ENCODE assay signal across 1 cellular context in the genomic region with DNA sequence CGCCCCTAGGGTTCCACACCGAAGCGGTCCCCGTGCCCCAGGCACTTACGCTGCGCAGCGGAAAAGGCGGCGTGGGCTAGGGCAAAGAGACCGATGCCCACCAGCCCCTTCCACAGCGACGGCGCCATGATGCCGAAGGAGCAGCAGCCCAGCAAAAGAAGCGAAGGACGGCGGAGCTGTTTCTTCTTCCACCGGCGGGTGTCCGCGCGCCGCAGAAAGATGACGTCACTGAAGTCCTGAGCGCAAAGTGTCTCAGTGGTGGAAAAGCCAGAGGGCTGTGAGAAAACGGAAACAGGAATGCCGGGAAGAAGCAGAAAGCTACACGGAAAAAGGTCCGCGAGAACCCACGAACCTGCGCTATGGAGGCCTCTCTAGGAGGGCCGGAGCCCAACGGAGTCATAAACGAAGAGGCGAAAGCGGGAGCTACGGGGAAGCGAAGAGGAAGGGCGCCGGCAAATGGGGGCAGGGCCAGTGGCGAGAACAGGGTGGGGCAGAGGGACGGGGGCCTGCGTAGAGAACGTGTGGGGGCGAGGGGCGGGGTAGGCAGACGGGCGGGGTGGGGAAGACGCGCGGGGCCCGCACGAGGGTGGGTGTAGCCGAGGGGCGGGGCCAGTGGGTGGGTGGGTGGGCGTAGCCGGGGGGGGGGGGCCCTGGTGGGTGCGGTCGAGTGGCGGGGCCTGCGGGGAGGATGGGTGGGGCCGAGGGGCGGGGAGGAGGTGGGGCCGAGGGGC.
TF ChIP-seq lines count a peak whose summit lies in the region.

A gene (minus strand): TSS at position 441 of the 731 bp plus-strand sequence. CDS start 313 bp downstream, at position 128.

TF ChIP-seq in HEK293, 187 proteins besides CTCF, POLR2A, EP300 and RAD21 (continued from another document and continues in another):
- TF ChIP-seq, protein P1, sequence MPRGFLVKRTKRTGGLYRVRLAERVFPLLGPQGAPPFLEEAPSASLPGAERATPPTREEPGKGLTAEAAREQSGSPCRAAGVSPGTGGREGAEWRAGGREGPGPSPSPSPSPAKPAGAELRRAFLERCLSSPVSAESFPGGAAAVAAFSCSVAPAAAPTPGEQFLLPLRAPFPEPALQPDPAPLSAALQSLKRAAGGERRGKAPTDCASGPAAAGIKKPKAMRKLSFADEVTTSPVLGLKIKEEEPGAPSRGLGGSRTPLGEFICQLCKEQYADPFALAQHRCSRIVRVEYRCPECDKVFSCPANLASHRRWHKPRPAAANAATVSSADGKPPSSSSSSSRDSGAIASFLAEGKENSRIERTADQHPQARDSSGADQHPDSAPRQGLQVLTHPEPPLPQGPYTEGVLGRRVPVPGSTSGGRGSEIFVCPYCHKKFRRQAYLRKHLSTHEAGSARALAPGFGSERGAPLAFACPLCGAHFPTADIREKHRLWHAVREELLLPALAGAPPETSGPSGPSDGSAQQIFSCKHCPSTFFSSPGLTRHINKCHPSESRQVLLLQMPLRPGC (tag by site-specific recombination; IDR thresholded peaks at IDR 0.05): peak; percentile 52; the same call in 1 of the 2 replicates
- no peak for TF ChIP-seq SCRT1 (tag by site-specific recombination; IDR thresholded peaks at IDR 0.05; ENCODE audit: borderline replicate concordance)
- 0 out of 2 replicates have a peak, but pooled peaks have one; percentile 62 for TF ChIP-seq ZNF24 (tag by site-specific recombination; IDR thresholded peaks at IDR 0.05)
- TF ChIP-seq ZNF530 (tag by site-specific recombination; IDR thresholded peaks at IDR 0.05; ENCODE audit: low read depth): no peak
- TF ChIP-seq, protein P2, sequence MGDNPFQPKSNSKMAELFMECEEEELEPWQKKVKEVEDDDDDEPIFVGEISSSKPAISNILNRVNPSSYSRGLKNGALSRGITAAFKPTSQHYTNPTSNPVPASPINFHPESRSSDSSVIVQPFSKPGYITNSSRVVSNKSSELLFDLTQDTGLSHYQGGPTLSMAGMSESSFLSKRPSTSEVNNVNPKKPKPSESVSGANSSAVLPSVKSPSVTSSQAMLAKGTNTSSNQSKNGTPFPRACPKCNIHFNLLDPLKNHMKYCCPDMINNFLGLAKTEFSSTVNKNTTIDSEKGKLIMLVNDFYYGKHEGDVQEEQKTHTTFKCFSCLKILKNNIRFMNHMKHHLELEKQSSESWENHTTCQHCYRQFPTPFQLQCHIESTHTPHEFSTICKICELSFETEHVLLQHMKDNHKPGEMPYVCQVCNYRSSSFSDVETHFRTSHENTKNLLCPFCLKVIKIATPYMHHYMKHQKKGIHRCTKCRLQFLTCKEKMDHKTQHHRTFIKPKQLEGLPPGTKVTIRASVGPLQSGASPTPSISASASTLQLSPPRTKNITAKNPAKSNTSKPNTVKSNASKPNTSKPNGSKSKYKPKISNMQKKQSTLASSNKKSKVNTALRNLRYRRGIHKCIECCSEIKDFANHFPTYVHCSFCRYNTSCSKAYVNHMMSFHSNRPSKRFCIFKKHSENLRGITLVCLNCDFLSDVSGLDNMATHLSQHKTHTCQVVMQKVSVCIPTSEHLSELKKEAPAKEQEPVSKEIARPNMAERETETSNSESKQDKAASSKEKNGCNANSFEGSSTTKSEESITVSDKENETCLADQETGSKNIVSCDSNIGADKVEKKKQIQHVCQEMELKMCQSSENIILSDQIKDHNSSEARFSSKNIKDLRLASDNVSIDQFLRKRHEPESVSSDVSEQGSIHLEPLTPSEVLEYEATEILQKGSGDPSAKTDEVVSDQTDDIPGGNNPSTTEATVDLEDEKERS (tag by site-specific recombination; IDR thresholded peaks at IDR 0.05): no peak
- TF ChIP-seq SCRT2 (tag by site-specific recombination; IDR thresholded peaks at IDR 0.05): no peak
- TF ChIP-seq ZFP69B (tag by site-specific recombination; IDR thresholded peaks at IDR 0.05): peak; percentile 58
- TF ChIP-seq ZBTB20 (tag by site-specific recombination; IDR thresholded peaks at IDR 0.05): peak; percentile 70; the same call in 1 of the 2 replicates
- no peak for TF ChIP-seq BCL11A (tag by site-specific recombination; IDR thresholded peaks at IDR 0.05; ENCODE audit: low read depth)
- peak; percentile 76; the same call in 1 of the 2 replicates for TF ChIP-seq ZFP37 (tag by site-specific recombination; IDR thresholded peaks at IDR 0.05)
- TF ChIP-seq ZNF302 (tag by site-specific recombination; IDR thresholded peaks at IDR 0.05; ENCODE audit: low read depth): no peak
- no peak for TF ChIP-seq ZNF521 (tag by site-specific recombination; IDR thresholded peaks at IDR 0.05)
- TF ChIP-seq GLI4 (tag by site-specific recombination; IDR thresholded peaks at IDR 0.05): no peak
- no peak for TF ChIP-seq ZNF623 (tag by site-specific recombination; IDR thresholded peaks at IDR 0.05)
- no peak for TF ChIP-seq ZNF555 (tag by site-specific recombination; conservative IDR thresholded peaks at IDR 0.05)
- TF ChIP-seq, protein P3, sequence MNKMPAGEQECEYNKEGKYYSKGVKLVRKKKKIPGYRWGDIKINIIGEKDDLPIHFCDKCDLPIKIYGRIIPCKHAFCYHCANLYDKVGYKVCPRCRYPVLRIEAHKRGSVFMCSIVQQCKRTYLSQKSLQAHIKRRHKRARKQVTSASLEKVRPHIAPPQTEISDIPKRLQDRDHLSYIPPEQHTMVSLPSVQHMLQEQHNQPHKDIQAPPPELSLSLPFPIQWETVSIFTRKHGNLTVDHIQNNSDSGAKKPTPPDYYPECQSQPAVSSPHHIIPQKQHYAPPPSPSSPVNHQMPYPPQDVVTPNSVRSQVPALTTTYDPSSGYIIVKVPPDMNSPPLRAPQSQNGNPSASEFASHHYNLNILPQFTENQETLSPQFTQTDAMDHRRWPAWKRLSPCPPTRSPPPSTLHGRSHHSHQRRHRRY (tag by site-specific recombination; IDR thresholded peaks at IDR 0.05): no peak
- TF ChIP-seq, protein P4, sequence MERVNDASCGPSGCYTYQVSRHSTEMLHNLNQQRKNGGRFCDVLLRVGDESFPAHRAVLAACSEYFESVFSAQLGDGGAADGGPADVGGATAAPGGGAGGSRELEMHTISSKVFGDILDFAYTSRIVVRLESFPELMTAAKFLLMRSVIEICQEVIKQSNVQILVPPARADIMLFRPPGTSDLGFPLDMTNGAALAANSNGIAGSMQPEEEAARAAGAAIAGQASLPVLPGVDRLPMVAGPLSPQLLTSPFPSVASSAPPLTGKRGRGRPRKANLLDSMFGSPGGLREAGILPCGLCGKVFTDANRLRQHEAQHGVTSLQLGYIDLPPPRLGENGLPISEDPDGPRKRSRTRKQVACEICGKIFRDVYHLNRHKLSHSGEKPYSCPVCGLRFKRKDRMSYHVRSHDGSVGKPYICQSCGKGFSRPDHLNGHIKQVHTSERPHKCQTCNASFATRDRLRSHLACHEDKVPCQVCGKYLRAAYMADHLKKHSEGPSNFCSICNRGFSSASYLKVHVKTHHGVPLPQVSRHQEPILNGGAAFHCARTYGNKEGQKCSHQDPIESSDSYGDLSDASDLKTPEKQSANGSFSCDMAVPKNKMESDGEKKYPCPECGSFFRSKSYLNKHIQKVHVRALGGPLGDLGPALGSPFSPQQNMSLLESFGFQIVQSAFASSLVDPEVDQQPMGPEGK (tag by site-specific recombination; IDR thresholded peaks at IDR 0.05): peak; percentile 81
- TF ChIP-seq ZNF266 (tag by site-specific recombination; IDR thresholded peaks at IDR 0.05; ENCODE audit: low read depth): no peak
- TF ChIP-seq ZNF10 (tag by site-specific recombination; IDR thresholded peaks at IDR 0.05): peak; percentile 8; the same call in 1 of the 2 replicates
- peak; percentile 91 for TF ChIP-seq KLF7 (tag by site-specific recombination; IDR thresholded peaks at IDR 0.05; ENCODE audit: borderline replicate concordance)
- TF ChIP-seq, protein P5, sequence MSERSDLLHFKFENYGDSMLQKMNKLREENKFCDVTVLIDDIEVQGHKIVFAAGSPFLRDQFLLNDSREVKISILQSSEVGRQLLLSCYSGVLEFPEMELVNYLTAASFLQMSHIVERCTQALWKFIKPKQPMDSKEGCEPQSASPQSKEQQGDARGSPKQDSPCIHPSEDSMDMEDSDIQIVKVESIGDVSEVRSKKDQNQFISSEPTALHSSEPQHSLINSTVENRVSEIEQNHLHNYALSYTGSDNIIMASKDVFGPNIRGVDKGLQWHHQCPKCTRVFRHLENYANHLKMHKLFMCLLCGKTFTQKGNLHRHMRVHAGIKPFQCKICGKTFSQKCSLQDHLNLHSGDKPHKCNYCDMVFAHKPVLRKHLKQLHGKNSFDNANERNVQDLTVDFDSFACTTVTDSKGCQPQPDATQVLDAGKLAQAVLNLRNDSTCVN (tag by site-specific recombination; optimal IDR thresholded peaks at IDR 0.05): peak; percentile 84
- TF ChIP-seq ZNF391 (tag by site-specific recombination; IDR thresholded peaks at IDR 0.05; ENCODE audit: borderline replicate concordance, low read depth): peak; percentile 41; the same call in 1 of the 2 replicates
- TF ChIP-seq ZNF433 (tag by site-specific recombination; IDR thresholded peaks at IDR 0.05; ENCODE audit: low read depth): no peak
- TF ChIP-seq ZNF510 (tag by site-specific recombination; IDR thresholded peaks at IDR 0.05; ENCODE audit: insufficient replicate concordance): no peak
- peak; percentile 99 for TF ChIP-seq ZBTB48 (tag by site-specific recombination; IDR thresholded peaks at IDR 0.05)
- TF ChIP-seq, protein P6, sequence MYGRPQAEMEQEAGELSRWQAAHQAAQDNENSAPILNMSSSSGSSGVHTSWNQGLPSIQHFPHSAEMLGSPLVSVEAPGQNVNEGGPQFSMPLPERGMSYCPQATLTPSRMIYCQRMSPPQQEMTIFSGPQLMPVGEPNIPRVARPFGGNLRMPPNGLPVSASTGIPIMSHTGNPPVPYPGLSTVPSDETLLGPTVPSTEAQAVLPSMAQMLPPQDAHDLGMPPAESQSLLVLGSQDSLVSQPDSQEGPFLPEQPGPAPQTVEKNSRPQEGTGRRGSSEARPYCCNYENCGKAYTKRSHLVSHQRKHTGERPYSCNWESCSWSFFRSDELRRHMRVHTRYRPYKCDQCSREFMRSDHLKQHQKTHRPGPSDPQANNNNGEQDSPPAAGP (tag by site-specific recombination; IDR thresholded peaks at IDR 0.05): peak; percentile 93
- no peak for TF ChIP-seq ZNF239 (tag by site-specific recombination; IDR thresholded peaks at IDR 0.05)
- TF ChIP-seq, protein P7, sequence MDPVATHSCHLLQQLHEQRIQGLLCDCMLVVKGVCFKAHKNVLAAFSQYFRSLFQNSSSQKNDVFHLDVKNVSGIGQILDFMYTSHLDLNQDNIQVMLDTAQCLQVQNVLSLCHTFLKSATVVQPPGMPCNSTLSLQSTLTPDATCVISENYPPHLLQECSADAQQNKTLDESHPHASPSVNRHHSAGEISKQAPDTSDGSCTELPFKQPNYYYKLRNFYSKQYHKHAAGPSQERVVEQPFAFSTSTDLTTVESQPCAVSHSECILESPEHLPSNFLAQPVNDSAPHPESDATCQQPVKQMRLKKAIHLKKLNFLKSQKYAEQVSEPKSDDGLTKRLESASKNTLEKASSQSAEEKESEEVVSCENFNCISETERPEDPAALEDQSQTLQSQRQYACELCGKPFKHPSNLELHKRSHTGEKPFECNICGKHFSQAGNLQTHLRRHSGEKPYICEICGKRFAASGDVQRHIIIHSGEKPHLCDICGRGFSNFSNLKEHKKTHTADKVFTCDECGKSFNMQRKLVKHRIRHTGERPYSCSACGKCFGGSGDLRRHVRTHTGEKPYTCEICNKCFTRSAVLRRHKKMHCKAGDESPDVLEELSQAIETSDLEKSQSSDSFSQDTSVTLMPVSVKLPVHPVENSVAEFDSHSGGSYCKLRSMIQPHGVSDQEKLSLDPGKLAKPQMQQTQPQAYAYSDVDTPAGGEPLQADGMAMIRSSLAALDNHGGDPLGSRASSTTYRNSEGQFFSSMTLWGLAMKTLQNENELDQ (tag by site-specific recombination; IDR thresholded peaks at IDR 0.05; ENCODE audit: low read depth): no peak
- no peak for TF ChIP-seq ZNF837 (tag by site-specific recombination; IDR thresholded peaks at IDR 0.05)
- TF ChIP-seq ZNF549 (tag by site-specific recombination; IDR thresholded peaks at IDR 0.05): no peak
- no peak for TF ChIP-seq ZNF785 (tag by site-specific recombination; IDR thresholded peaks at IDR 0.05)
- TF ChIP-seq ZNF747 (tag by site-specific recombination; IDR thresholded peaks at IDR 0.05): no peak
- no peak for TF ChIP-seq ZNF157 (tag by site-specific recombination; IDR thresholded peaks at IDR 0.05)
- TF ChIP-seq ZNF416 (tag by site-specific recombination; IDR thresholded peaks at IDR 0.05): no peak
- TF ChIP-seq ZNF341 (tag by site-specific recombination; IDR thresholded peaks at IDR 0.05; ENCODE audit: low read depth): peak; percentile 89
- no peak for TF ChIP-seq ZNF830 (tag by site-specific recombination; IDR thresholded peaks at IDR 0.05; ENCODE audit: low read depth)
- TF ChIP-seq ZNF629 (tag by site-specific recombination; IDR thresholded peaks at IDR 0.05): peak; percentile 95
- no peak for TF ChIP-seq ZNF48 (tag by site-specific recombination; IDR thresholded peaks at IDR 0.05)
- no peak; the same call in 1 of the 2 replicates for TF ChIP-seq ZNF561 (tag by site-specific recombination; IDR thresholded peaks at IDR 0.05; ENCODE audit: borderline replicate concordance)
- TF ChIP-seq, protein P8, sequence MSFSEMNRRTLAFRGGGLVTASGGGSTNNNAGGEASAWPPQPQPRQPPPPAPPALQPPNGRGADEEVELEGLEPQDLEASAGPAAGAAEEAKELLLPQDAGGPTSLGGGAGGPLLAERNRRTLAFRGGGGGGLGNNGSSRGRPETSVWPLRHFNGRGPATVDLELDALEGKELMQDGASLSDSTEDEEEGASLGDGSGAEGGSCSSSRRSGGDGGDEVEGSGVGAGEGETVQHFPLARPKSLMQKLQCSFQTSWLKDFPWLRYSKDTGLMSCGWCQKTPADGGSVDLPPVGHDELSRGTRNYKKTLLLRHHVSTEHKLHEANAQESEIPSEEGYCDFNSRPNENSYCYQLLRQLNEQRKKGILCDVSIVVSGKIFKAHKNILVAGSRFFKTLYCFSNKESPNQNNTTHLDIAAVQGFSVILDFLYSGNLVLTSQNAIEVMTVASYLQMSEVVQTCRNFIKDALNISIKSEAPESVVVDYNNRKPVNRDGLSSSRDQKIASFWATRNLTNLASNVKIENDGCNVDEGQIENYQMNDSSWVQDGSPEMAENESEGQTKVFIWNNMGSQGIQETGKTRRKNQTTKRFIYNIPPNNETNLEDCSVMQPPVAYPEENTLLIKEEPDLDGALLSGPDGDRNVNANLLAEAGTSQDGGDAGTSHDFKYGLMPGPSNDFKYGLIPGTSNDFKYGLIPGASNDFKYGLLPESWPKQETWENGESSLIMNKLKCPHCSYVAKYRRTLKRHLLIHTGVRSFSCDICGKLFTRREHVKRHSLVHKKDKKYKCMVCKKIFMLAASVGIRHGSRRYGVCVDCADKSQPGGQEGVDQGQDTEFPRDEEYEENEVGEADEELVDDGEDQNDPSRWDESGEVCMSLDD (tag by site-specific recombination; IDR thresholded peaks at IDR 0.05): peak; percentile 27; the same call in 1 of the 2 replicates
- peak; percentile 89 for TF ChIP-seq KLF16 (tag by site-specific recombination; IDR thresholded peaks at IDR 0.05)
- TF ChIP-seq ZXDB (tag by site-specific recombination; IDR thresholded peaks at IDR 0.05): peak; percentile 91
- no peak for TF ChIP-seq ZNF473 (tag by site-specific recombination; IDR thresholded peaks at IDR 0.05)
- TF ChIP-seq, protein P9, sequence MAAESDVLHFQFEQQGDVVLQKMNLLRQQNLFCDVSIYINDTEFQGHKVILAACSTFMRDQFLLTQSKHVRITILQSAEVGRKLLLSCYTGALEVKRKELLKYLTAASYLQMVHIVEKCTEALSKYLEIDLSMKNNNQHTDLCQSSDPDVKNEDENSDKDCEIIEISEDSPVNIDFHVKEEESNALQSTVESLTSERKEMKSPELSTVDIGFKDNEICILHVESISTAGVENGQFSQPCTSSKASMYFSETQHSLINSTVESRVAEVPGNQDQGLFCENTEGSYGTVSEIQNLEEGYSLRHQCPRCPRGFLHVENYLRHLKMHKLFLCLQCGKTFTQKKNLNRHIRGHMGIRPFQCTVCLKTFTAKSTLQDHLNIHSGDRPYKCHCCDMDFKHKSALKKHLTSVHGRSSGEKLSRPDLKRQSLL (tag by site-specific recombination; IDR thresholded peaks at IDR 0.05): no peak
- 0 out of 2 replicates have a peak, but pooled peaks have one; percentile 18 for TF ChIP-seq HOXD13 (CRISPR knock-in tag; IDR thresholded peaks at IDR 0.05; ENCODE audit: borderline replicate concordance)
